ENCODE assay signal across 1 cellular context in the genomic region with DNA sequence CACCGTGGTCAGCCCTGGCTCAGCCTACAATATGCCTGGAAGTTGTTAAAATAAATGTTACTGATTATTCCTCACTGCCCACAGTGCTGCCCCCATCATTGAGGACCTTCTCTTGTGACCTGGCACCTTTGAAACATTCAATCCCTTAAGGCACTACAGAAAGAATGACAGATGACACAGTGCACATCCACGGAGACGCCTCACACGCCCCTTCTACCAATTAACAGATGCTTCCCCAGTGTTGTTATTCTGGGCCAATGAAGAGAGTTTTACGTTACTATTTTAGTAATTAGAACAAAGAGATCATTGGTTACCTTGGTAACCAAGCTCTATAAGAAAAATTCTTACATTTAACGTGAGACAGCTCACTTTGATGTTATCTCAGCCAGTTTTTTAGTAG.
TF ChIP-seq lines count a peak whose summit lies in the region.

No MANE protein-coding gene starts in this region.

TF ChIP-seq in H1, 55 proteins besides CTCF, POLR2A, EP300 and RAD21 (continued from another document):
- TF ChIP-seq, protein P1, sequence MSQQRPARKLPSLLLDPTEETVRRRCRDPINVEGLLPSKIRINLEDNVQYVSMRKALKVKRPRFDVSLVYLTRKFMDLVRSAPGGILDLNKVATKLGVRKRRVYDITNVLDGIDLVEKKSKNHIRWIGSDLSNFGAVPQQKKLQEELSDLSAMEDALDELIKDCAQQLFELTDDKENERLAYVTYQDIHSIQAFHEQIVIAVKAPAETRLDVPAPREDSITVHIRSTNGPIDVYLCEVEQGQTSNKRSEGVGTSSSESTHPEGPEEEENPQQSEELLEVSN (IDR thresholded peaks at IDR 0.05) = no peak
- no peak for TF ChIP-seq BACH1 (IDR thresholded peaks at IDR 0.05; ENCODE audit: low read length)
- no peak for TF ChIP-seq SP4 (IDR thresholded peaks at IDR 0.05; ENCODE audit: low read length)
- TF ChIP-seq KDM5A (IDR thresholded peaks at IDR 0.05; ENCODE audit: low read length) = no peak
- TF ChIP-seq KDM1A (IDR thresholded peaks at IDR 0.05; ENCODE audit: borderline replicate concordance, low read length) = no peak
